In the genomic region with DNA sequence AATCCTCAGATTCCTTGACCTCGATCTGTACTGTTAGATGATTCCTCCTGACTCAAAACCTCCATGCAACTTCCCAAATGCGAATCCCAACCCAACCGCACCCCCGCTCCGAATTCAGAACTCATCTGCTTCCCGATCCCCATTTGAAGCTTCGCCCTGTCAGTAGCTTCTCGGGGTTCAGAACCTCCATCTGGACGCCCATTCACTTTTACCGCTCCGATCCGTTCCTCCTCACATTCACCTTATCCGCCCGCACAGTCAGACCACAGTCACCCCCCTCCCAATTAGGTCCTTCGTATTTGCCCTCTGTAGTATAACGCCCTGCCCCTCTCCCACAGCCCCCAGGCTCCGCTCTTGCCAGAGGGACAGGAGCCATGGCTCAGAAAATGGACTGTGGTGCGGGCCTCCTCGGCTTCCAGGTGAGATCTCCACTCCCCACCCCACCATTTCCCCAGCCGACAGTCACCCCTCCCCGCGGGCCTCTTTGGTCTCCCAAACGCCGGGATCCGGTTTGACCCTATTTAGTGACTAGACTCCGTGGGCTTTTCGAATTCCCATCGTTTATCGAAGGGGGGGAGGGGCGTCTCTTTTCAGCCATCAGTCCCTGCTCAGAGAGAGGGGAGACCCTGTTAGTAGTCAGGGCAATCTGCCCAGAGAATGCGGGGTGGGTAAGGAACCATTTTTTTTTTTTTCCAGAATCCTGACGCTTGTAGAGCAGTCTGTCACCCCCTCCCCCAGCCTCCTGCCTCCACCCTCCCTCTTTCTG, we compare ENCODE assay signal across 1 cellular context.
TF ChIP-seq lines count a peak whose summit lies in the region.

No MANE protein-coding gene starts in this region.

TF ChIP-seq in IMR-90, 13 proteins besides CTCF, POLR2A, EP300 and RAD21 (continued from another document):
- TF ChIP-seq RCOR1 (IDR thresholded peaks at IDR 0.05; ENCODE audit: insufficient replicate concordance, low read length) (no peak), MAZ (IDR thresholded peaks at IDR 0.05; ENCODE audit: borderline replicate concordance, low read depth, low read length) (no peak), NFE2L2 (IDR thresholded peaks at IDR 0.05; ENCODE audit: low read depth, low read length) (no peak), CHD1 (IDR thresholded peaks at IDR 0.05; ENCODE audit: low read depth, low read length) (no peak), RFX5 (IDR thresholded peaks at IDR 0.05; ENCODE audit: low read depth, low read length) (no peak), FOS (IDR thresholded peaks at IDR 0.05; ENCODE audit: low read depth, low read length) (no peak), CEBPB (IDR thresholded peaks at IDR 0.05; ENCODE audit: low read depth, low read length) (no peak), ELK1 (IDR thresholded peaks at IDR 0.05; ENCODE audit: borderline replicate concordance, low read depth, low read length) (no peak)
